13 cellular contexts compared by ENCODE assay signal in the genomic region with DNA sequence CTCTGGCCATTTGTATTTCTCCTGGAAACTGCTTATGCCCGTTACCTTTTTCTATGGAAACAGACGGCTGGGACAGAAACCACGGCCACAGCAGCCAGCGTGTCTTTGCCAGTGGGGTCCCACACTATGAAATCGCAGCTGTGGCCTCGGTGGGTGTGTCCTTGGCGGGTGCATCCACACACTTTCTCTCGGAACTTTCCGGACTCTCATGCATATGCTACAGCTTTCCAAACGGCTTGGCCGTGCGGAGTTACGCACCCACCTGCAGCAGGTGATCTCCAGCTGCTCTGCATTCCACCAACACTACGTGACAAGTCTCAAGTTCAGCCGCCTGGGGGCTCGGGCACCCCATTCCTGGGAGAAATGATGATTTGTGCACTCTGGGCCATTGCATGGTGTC. TPM values are rescaled to one million over a fixed set of nuclear protein-coding genes. Genes with fewer than 3 reads are reported as not detected.
DNase-seq lines count a peak whose midpoint lies in the region; ATAC-seq, FAIRE-seq and TF ChIP-seq lines count a peak whose summit lies in the region.
"Had no signal": no experiment of that assay in that cellular context is flagged by ENCODE, and none has a peak within 500 bp of the region (broad histone marks: within the 10 kb centered on the region; RNA-seq: fewer than 3 reads in every experiment).

No MANE protein-coding gene starts in this region.

- peaks cover 33% of the 10 kb centered on the region for H3K4me1 ChIP-seq in DOHH2 (ENCODE audit: control insufficient read depth, low read length)

- DNase-seq in T-helper 2 cell treated with Interferon-gamma antibody and Interleukin-4, amounts not matched to agents 5 μg/mL and 100 μg/mL, for 36 hours (ENCODE audit: low spot score): no peak
- DNase-seq in T-helper 2 cell (no peak), C1 segment of cervical spinal cord (lab: John Stamatoyannopoulos, UW) (no peak), GM12892 (ENCODE audit: insufficient read length) (no peak)
- no peak for DNase-seq in activated T-helper 2 cell treated with anti-CD3 and anti-CD28 coated beads, Interferon-gamma antibody, Interleukin-2, Interleukin-4, amounts not matched to agents 10 μg/mL and 5 μg/mL and 100 μg/mL, durations not matched to agents 14 hours and 24 hours and 36 hours (ENCODE audit: low spot score)
- DNase-seq in activated T-cell treated with anti-CD3 and anti-CD28 coated beads, Interleukin-2, amount 50 U/mL, for 4 hours: no peak
- DNase-seq: aorta, NCI-H2029, NCI-H526 treated with DMSO at 0.1 percent for 48 hours had no signal

- H3K4me2 ChIP-seq in DOHH2 (ENCODE audit: low read length): peak overlapping the region; percentile 66; the same call in 1 of the 2 replicates

- 0 out of 2 replicates have a peak, but pooled peaks cover under 1% of the 10 kb centered on the region for H3F3A ChIP-seq in DOHH2 (ENCODE audit: control insufficient read depth, insufficient read depth)

- H3K36me3 Mint-ChIP-seq in T-helper 2 cell treated with Interferon-gamma antibody and Interleukin-4, amounts not matched to agents 5 μg/mL and 100 μg/mL, for 36 hours (ENCODE audit: low read depth): peaks cover 30% of the 10 kb centered on the region
- peaks cover 46% of the 10 kb centered on the region for H3K36me3 Mint-ChIP-seq in activated T-helper 2 cell treated with anti-CD3 and anti-CD28 coated beads, Interferon-gamma antibody, Interleukin-2, Interleukin-4, amounts not matched to agents 10 μg/mL and 5 μg/mL and 100 μg/mL, durations not matched to agents 14 hours and 24 hours and 36 hours (ENCODE audit: low read depth)
- H3K36me3 Mint-ChIP-seq in nephron (ENCODE audit: low read depth): peaks cover 41% of the 10 kb centered on the region
- H3K36me3 Mint-ChIP-seq in activated T-cell treated with anti-CD3 and anti-CD28 coated beads, Interleukin-2, amount 50 U/mL, for 4 hours (ENCODE audit: insufficient read depth): peaks cover 9% of the 10 kb centered on the region

- TF ChIP-seq CTCF in DOHH2 (IDR thresholded peaks at IDR 0.05; ENCODE audit: low read depth, low read length, poor library complexity, severe bottlenecking): no peak
- TF ChIP-seq CTCF in nephron (IDR thresholded peaks at IDR 0.05; ENCODE audit: unreplicated experiment in 3 of 3): no peak

- intact Hi-C loops in activated T-helper 2 cell treated with anti-CD3 and anti-CD28 coated beads, Interferon-gamma antibody, Interleukin-2, Interleukin-4, amounts not matched to agents 10 μg/mL and 5 μg/mL and 100 μg/mL, durations not matched to agents 14 hours and 24 hours and 36 hours (cut with micrococcal nuclease): no loop called here

- no peaks in the 10 kb centered on the region for H3K27me3 ChIP-seq in DOHH2 (ENCODE audit: control insufficient read depth, low read length)
- H3K27me3 ChIP-seq: suprapubic skin had no signal

- no peaks in the 10 kb centered on the region for H3K9me2 ChIP-seq in DOHH2 (replicated peaks; ENCODE audit: control insufficient read depth, low read length)

- H3K36me3 ChIP-seq in DOHH2 (ENCODE audit: control insufficient read depth, low read length): peaks cover 25% of the 10 kb centered on the region

- FAIRE-seq in GM12892 (lab: Jason Lieb, UNC): no peak
- FAIRE-seq: A204.1 had no signal

- ATAC-seq in activated T-cell treated with anti-CD3 and anti-CD28 coated beads, Interleukin-2, amount 50 U/mL, for 4 hours: no peak

- H3K27me3 Mint-ChIP-seq in T-helper 2 cell treated with Interferon-gamma antibody and Interleukin-4, amounts not matched to agents 5 μg/mL and 100 μg/mL, for 36 hours (ENCODE audit: low read depth): no peaks in the 10 kb centered on the region
- no peaks in the 10 kb centered on the region for H3K27me3 Mint-ChIP-seq in activated T-helper 2 cell treated with anti-CD3 and anti-CD28 coated beads, Interferon-gamma antibody, Interleukin-2, Interleukin-4, amounts not matched to agents 10 μg/mL and 5 μg/mL and 100 μg/mL, durations not matched to agents 14 hours and 24 hours and 36 hours (ENCODE audit: low read depth)
- no peaks in the 10 kb centered on the region for H3K27me3 Mint-ChIP-seq in nephron (ENCODE audit: low read depth)
- no peaks in the 10 kb centered on the region for H3K27me3 Mint-ChIP-seq in activated T-cell treated with anti-CD3 and anti-CD28 coated beads, Interleukin-2, amount 50 U/mL, for 4 hours (ENCODE audit: low read depth)

- H3K9me3 ChIP-seq in DOHH2 (ENCODE audit: control insufficient read depth, insufficient read depth, low read length): no peaks in the 10 kb centered on the region
- H3K9me3 ChIP-seq: suprapubic skin had no signal

- no peaks in the 10 kb centered on the region; the same call in 1 of the 2 replicates for H4K20me1 ChIP-seq in DOHH2 (ENCODE audit: control insufficient read depth, insufficient read depth, low read depth, low read length)

- no peaks in the 10 kb centered on the region for H3K9me3 Mint-ChIP-seq in T-helper 2 cell treated with Interferon-gamma antibody and Interleukin-4, amounts not matched to agents 5 μg/mL and 100 μg/mL, for 36 hours
- no peaks in the 10 kb centered on the region for H3K9me3 Mint-ChIP-seq in activated T-helper 2 cell treated with anti-CD3 and anti-CD28 coated beads, Interferon-gamma antibody, Interleukin-2, Interleukin-4, amounts not matched to agents 10 μg/mL and 5 μg/mL and 100 μg/mL, durations not matched to agents 14 hours and 24 hours and 36 hours
- no peaks in the 10 kb centered on the region for H3K9me3 Mint-ChIP-seq in nephron
- no peaks in the 10 kb centered on the region for H3K9me3 Mint-ChIP-seq in activated T-cell treated with anti-CD3 and anti-CD28 coated beads, Interleukin-2, amount 50 U/mL, for 4 hours

- H3K4me3 ChIP-seq in DOHH2 (ENCODE audit: low read length): no peak overlapping the region; the same call in 1 of the 2 replicates

- peaks cover 6% of the 10 kb centered on the region for H3K4me1 Mint-ChIP-seq in T-helper 2 cell treated with Interferon-gamma antibody and Interleukin-4, amounts not matched to agents 5 μg/mL and 100 μg/mL, for 36 hours (ENCODE audit: low read depth)
- H3K4me1 Mint-ChIP-seq in activated T-helper 2 cell treated with anti-CD3 and anti-CD28 coated beads, Interferon-gamma antibody, Interleukin-2, Interleukin-4, amounts not matched to agents 10 μg/mL and 5 μg/mL and 100 μg/mL, durations not matched to agents 14 hours and 24 hours and 36 hours (ENCODE audit: low read depth): peaks cover 14% of the 10 kb centered on the region
- peaks cover 33% of the 10 kb centered on the region for H3K4me1 Mint-ChIP-seq in nephron
- peaks cover 30% of the 10 kb centered on the region for H3K4me1 Mint-ChIP-seq in activated T-cell treated with anti-CD3 and anti-CD28 coated beads, Interleukin-2, amount 50 U/mL, for 4 hours (ENCODE audit: low read depth)

- H3K27ac ChIP-seq in DOHH2 (ENCODE audit: low read depth, low read length): no peak overlapping the region
- H3K27ac ChIP-seq: suprapubic skin had no signal

- H3K79me2 ChIP-seq in DOHH2 (ENCODE audit: control insufficient read depth, low read length): peaks cover 36% of the 10 kb centered on the region

- TF ChIP-seq POLR2A in GM12892 (IDR thresholded peaks at IDR 0.05; ENCODE audit: low read depth, low read length): no peak

- peak overlapping the region; percentile 82 for H3K4me3 Mint-ChIP-seq in T-helper 2 cell treated with Interferon-gamma antibody and Interleukin-4, amounts not matched to agents 5 μg/mL and 100 μg/mL, for 36 hours
- peak overlapping the region; percentile 79 for H3K4me3 Mint-ChIP-seq in activated T-helper 2 cell treated with anti-CD3 and anti-CD28 coated beads, Interferon-gamma antibody, Interleukin-2, Interleukin-4, amounts not matched to agents 10 μg/mL and 5 μg/mL and 100 μg/mL, durations not matched to agents 14 hours and 24 hours and 36 hours (ENCODE audit: low read depth)
- H3K4me3 Mint-ChIP-seq in nephron: peak overlapping the region; percentile 40 to 91 (median 91)
- no peak overlapping the region for H3K4me3 Mint-ChIP-seq in activated T-cell treated with anti-CD3 and anti-CD28 coated beads, Interleukin-2, amount 50 U/mL, for 4 hours

- no peak overlapping the region for H3K27ac Mint-ChIP-seq in T-helper 2 cell treated with Interferon-gamma antibody and Interleukin-4, amounts not matched to agents 5 μg/mL and 100 μg/mL, for 36 hours
- no peak overlapping the region for H3K27ac Mint-ChIP-seq in activated T-helper 2 cell treated with anti-CD3 and anti-CD28 coated beads, Interferon-gamma antibody, Interleukin-2, Interleukin-4, amounts not matched to agents 10 μg/mL and 5 μg/mL and 100 μg/mL, durations not matched to agents 14 hours and 24 hours and 36 hours
- no peak overlapping the region for H3K27ac Mint-ChIP-seq in nephron

RNA-seq across cellular contexts. Expression of a gene that starts 1.3 kb away (rescaled TPM):
- total RNA-seq in activated T-helper 2 cell treated with anti-CD3 and anti-CD28 coated beads, Interferon-gamma antibody, Interleukin-2, Interleukin-4, amounts not matched to agents 10 μg/mL and 5 μg/mL and 100 μg/mL, durations not matched to agents 14 hours and 24 hours and 36 hours: 38.4 and 38.6 TPM in 2 replicates
- 10 to 100 TPM; 29.4 to 33.9 (median 33.0) TPM for total RNA-seq in activated T-cell treated with anti-CD3 and anti-CD28 coated beads, Interleukin-2, amount 50 U/mL, for 4 hours
- 25.8 TPM for polyA plus RNA-seq in GM12892 (2012; ENCODE audit: missing spikeins)

RNA-seq across cellular contexts. Expression of a gene that starts 53.8 kb away (rescaled TPM):
- 44.0 TPM in 2 replicates for total RNA-seq in activated T-helper 2 cell treated with anti-CD3 and anti-CD28 coated beads, Interferon-gamma antibody, Interleukin-2, Interleukin-4, amounts not matched to agents 10 μg/mL and 5 μg/mL and 100 μg/mL, durations not matched to agents 14 hours and 24 hours and 36 hours
- 10 to 100 TPM; 33.5 to 36.4 (median 35.4) TPM for total RNA-seq in activated T-cell treated with anti-CD3 and anti-CD28 coated beads, Interleukin-2, amount 50 U/mL, for 4 hours
- 6.4 TPM for polyA plus RNA-seq in GM12892 (2012; ENCODE audit: missing spikeins)
